Comparison of ENCODE assay signal across 1 cellular context in genomic region chr2:219060821-219061791, GRCh38.
A peak's percentile ranks its signal among the peaks of the same experiment; 100 is the strongest.
TF ChIP-seq lines count a peak whose summit lies in the region.

Gene IHH, minus strand, starts transcription at chr2:219060921. Its CDS starts 454 bp downstream, at chr2:219060467.

TF ChIP-seq in H1, 55 proteins besides CTCF, POLR2A, EP300 and RAD21 (continued from another document):
- TF ChIP-seq CBX8 (IDR thresholded peaks at IDR 0.05; ENCODE audit: borderline replicate concordance, low read depth, low read length) (peak; percentile 55; the same call in 1 of the 2 replicates), EZH2 (IDR thresholded peaks at IDR 0.05; ENCODE audit: low read depth, low read length, severe bottlenecking) (peak; percentile 79), TAF1 (IDR thresholded peaks at IDR 0.05; ENCODE audit: low read depth, low read length) (peak; percentile 44; the same call in 1 of the 2 replicates), BCL11A (IDR thresholded peaks at IDR 0.05; ENCODE audit: low read depth in 2 of 2, low read length in 2 of 2) (no peak), MAFK (IDR thresholded peaks at IDR 0.05; ENCODE audit: low read depth, low read length) (no peak), SUZ12 (IDR thresholded peaks at IDR 0.05; ENCODE audit: low read length) (peak; percentile 94), RNF2 (IDR thresholded peaks at IDR 0.05; ENCODE audit: borderline replicate concordance, low read depth, low read length, missing control alignments, poor library complexity, severe bottlenecking) (peak; percentile 76)
TF ChIP-seq in H1: peak in this region for 6.
